11 cellular contexts compared by ENCODE assay signal in genomic region chr6:159062965-159063364, GRCh38. TPM values are rescaled to one million over a fixed set of nuclear protein-coding genes. Genes with fewer than 3 reads are reported as not detected.
DNase-seq lines count a peak whose midpoint lies in the region; ATAC-seq and TF ChIP-seq lines count a peak whose summit lies in the region.
"Had no signal": no experiment of that assay in that cellular context is flagged by ENCODE, and none has a peak within 500 bp of the region (broad histone marks: within the 10 kb centered on the region; RNA-seq: fewer than 3 reads in every experiment).

No MANE protein-coding gene starts in this region.

- H3K9me3 Mint-ChIP-seq in CD8-positive, alpha-beta T cell = no peaks in the 10 kb centered on the region
- no peaks in the 10 kb centered on the region for H3K9me3 Mint-ChIP-seq in activated B cell treated with CpG ODN at 0.5 μM for 24 hours
- H3K9me3 Mint-ChIP-seq in naive thymus-derived CD4-positive, alpha-beta T cell = peaks cover 0 to 3% (median 0%) of the 10 kb centered on the region in 11 donors

- no peaks in the 10 kb centered on the region for H3K27me3 ChIP-seq in CD8-positive, alpha-beta T cell (ENCODE audit: insufficient read depth, low read length)
- no peaks in the 10 kb centered on the region for H3K27me3 ChIP-seq in naive thymus-derived CD4-positive, alpha-beta T cell (ENCODE audit: control insufficient read depth in 2 of 2, insufficient read depth in 2 of 2, low read length in 2 of 2)

- CTCF ChIA-PET in CD8-positive, alpha-beta T cell (lab: Charles Lee) = interaction anchor here (0.9 to 4.6 kb wide), 14 partner anchors 10 to 71 kb away, joined by 3 to 59 read pairs (median 4); partner anchors contain the start of gene TAGAP
- CTCF ChIA-PET in activated B cell treated with CpG ODN at 0.5 μM for 24 hours (lab: Charles Lee) = interaction anchor here (0.8 to 2.7 kb wide), 9 partner anchors 9 to 72 kb away, joined by 3 to 11 read pairs (median 6); no protein-coding TSS in a partner anchor
- CTCF ChIA-PET in naive thymus-derived CD4-positive, alpha-beta T cell (lab: Charles Lee) = interaction anchor here (0.5 to 3.1 kb wide), 13 partner anchors 9 to 1580 kb away, joined by 3 to 21 read pairs (median 5); partner anchors contain the start of gene TAGAP

- POLR2A ChIA-PET in CD8-positive, alpha-beta T cell (lab: Charles Lee) = interaction anchor here (0.8 to 4.4 kb wide), 13 partner anchors 9 to 54 kb away, joined by 3 to 64 read pairs (median 9); partner anchors contain the start of gene TAGAP
- POLR2A ChIA-PET in activated B cell treated with CpG ODN at 0.5 μM for 24 hours (lab: Charles Lee) = interaction anchor here (0.6 to 6.5 kb wide), 18 partner anchors 9 to 72 kb away, joined by 3 to 89 read pairs (median 10); partner anchors contain the start of gene TAGAP
- POLR2A ChIA-PET in naive thymus-derived CD4-positive, alpha-beta T cell (lab: Charles Lee) = interaction anchor here (0.5 to 9.2 kb wide), 18 partner anchors 11 to 1189 kb away, joined by 3 to 148 read pairs (median 5); partner anchors contain the start of gene TAGAP

- peak overlapping the region; percentile 93 for H3K27ac Mint-ChIP-seq in CD8-positive, alpha-beta T cell
- H3K27ac Mint-ChIP-seq in activated B cell treated with CpG ODN at 0.5 μM for 24 hours = peak overlapping the region; percentile 95
- peak overlapping the region; percentile 96 to 99 (median 98) for H3K27ac Mint-ChIP-seq in naive thymus-derived CD4-positive, alpha-beta T cell

- H3K36me3 Mint-ChIP-seq in CD8-positive, alpha-beta T cell = no peaks in the 10 kb centered on the region
- no peaks in the 10 kb centered on the region for H3K36me3 Mint-ChIP-seq in activated B cell treated with CpG ODN at 0.5 μM for 24 hours (ENCODE audit: low read depth)
- H3K36me3 Mint-ChIP-seq in naive thymus-derived CD4-positive, alpha-beta T cell = peaks cover 0 to 17% (median 0%) of the 10 kb centered on the region in 5 donors

- H3K27ac ChIP-seq in CD8-positive, alpha-beta T cell (ENCODE audit: low read depth, low read length) = peak overlapping the region; percentile 87
- peak overlapping the region; percentile 79 for H3K27ac ChIP-seq in naive thymus-derived CD4-positive, alpha-beta T cell (ENCODE audit: low read depth, low read length)

- ATAC-seq in CD8-positive, alpha-beta T cell = peak; percentile 12
- ATAC-seq in HG02885 (IDR thresholded peaks at IDR 0.05; ENCODE audit: poor library complexity, unreplicated experiment) = peak; percentile 4
- peak; percentile 33 for ATAC-seq in activated B cell treated with CpG ODN at 0.5 μM for 24 hours (ENCODE audit: low read depth)
- ATAC-seq in naive thymus-derived CD4-positive, alpha-beta T cell = peak; percentile 28
- ATAC-seq in HG03565 (IDR thresholded peaks at IDR 0.05; ENCODE audit: unreplicated experiment) = no peak

- peak overlapping the region; percentile 68 for H3K4me3 Mint-ChIP-seq in CD8-positive, alpha-beta T cell
- H3K4me3 Mint-ChIP-seq in activated B cell treated with CpG ODN at 0.5 μM for 24 hours = peak overlapping the region; percentile 50
- H3K4me3 Mint-ChIP-seq in naive thymus-derived CD4-positive, alpha-beta T cell = peak overlapping the region; percentile 66 to 84 (median 74)

- peak overlapping the region; percentile 27 for H3K4me3 ChIP-seq in CD8-positive, alpha-beta T cell (ENCODE audit: low read depth, low read length)
- H3K4me3 ChIP-seq in naive thymus-derived CD4-positive, alpha-beta T cell (ENCODE audit: low read length) = peak overlapping the region; percentile 14

- no peaks in the 10 kb centered on the region for H3K9me3 ChIP-seq in CD8-positive, alpha-beta T cell (ENCODE audit: low read length)
- no peaks in the 10 kb centered on the region for H3K9me3 ChIP-seq in naive thymus-derived CD4-positive, alpha-beta T cell (ENCODE audit: control insufficient read depth in 2 of 3, low read length in 3 of 3)

- no peak for DNase-seq in CD8-positive, alpha-beta T cell
- DNase-seq in activated B cell treated with CpG ODN at 0.5 μM for 24 hours (no peak), NCI-H345 (lab: John Stamatoyannopoulos, UW) (no peak)
- DNase-seq in naive thymus-derived CD4-positive, alpha-beta T cell = no peak
- DNase-seq in activated CD4-positive, CD25-positive, alpha-beta regulatory T cell treated with anti-CD3 and anti-CD28 coated beads, Interleukin-2, amount 50 U/mL, for 72 hours = no peak
- DNase-seq: DMS53, NCI-H2081 had no signal

- H3K27me3 Mint-ChIP-seq in CD8-positive, alpha-beta T cell (ENCODE audit: low read depth) = no peaks in the 10 kb centered on the region
- H3K27me3 Mint-ChIP-seq in activated B cell treated with CpG ODN at 0.5 μM for 24 hours = no peaks in the 10 kb centered on the region
- no peaks in the 10 kb centered on the region for H3K27me3 Mint-ChIP-seq in naive thymus-derived CD4-positive, alpha-beta T cell

- intact Hi-C loops in CD8-positive, alpha-beta T cell (cut with DNase I, micrococcal nuclease) = loop anchor here (1.0 kb wide), 5 partner anchors 16 to 44 kb away; no protein-coding TSS in a partner anchor
- intact Hi-C loops in activated B cell treated with CpG ODN at 0.5 μM for 24 hours (cut with micrococcal nuclease) = loop anchor here (1.0 kb wide), 4 partner anchors 17 to 35 kb away; no protein-coding TSS in a partner anchor
- intact Hi-C loops in naive thymus-derived CD4-positive, alpha-beta T cell (cut with micrococcal nuclease) = loop anchor here (1.0 to 5.0 kb wide), 7 partner anchors 18 to 411 kb away; partner anchors contain the start of gene SYTL3 (in 1 of the 2)

- H3K4me1 ChIP-seq in CD8-positive, alpha-beta T cell (ENCODE audit: insufficient read depth, low read length) = peaks cover 53% of the 10 kb centered on the region
- H3K4me1 ChIP-seq in naive thymus-derived CD4-positive, alpha-beta T cell (ENCODE audit: control insufficient read depth in 2 of 2, insufficient read depth in 2 of 2, low read length in 2 of 2) = peaks cover 51 to 52% of the 10 kb centered on the region in 2 donors

- H3K36me3 ChIP-seq in CD8-positive, alpha-beta T cell (ENCODE audit: insufficient read depth, low read length) = no peaks in the 10 kb centered on the region
- no peaks in the 10 kb centered on the region for H3K36me3 ChIP-seq in naive thymus-derived CD4-positive, alpha-beta T cell (ENCODE audit: control insufficient read depth in 2 of 3, insufficient read depth in 3 of 3, low read length in 3 of 3)

- peaks cover 83% of the 10 kb centered on the region for H3K4me1 Mint-ChIP-seq in CD8-positive, alpha-beta T cell (ENCODE audit: low read depth)
- H3K4me1 Mint-ChIP-seq in activated B cell treated with CpG ODN at 0.5 μM for 24 hours = peaks cover 75% of the 10 kb centered on the region
- peaks cover 61 to 87% (median 82%) of the 10 kb centered on the region in 7 donors for H3K4me1 Mint-ChIP-seq in naive thymus-derived CD4-positive, alpha-beta T cell

- no peak for TF ChIP-seq CTCF in CD8-positive, alpha-beta T cell (IDR thresholded peaks at IDR 0.05)
- TF ChIP-seq CTCF in activated B cell treated with CpG ODN at 0.5 μM for 24 hours (IDR thresholded peaks at IDR 0.05) = no peak

RNA-seq across cellular contexts. Expression of gene TAGAP, which starts 18.2 kb away (rescaled TPM):
- total RNA-seq in CD8-positive, alpha-beta T cell = 100 to 1,000 TPM; 136 to 137 TPM
- total RNA-seq in activated B cell treated with CpG ODN at 0.5 μM for 24 hours = 129 TPM in 2 replicates
- total RNA-seq in naive thymus-derived CD4-positive, alpha-beta T cell = 100 to 1,000 TPM in 2 of 5 experiments, 10 to 100 TPM in 3; 53.5 to 222 (median 84.0) TPM
- polyA plus RNA-seq in naive thymus-derived CD4-positive, alpha-beta T cell = 100 to 1,000 TPM; 151 to 210 TPM
- total RNA-seq: RPMI7951 had no signal
- polyA plus RNA-seq: neural cell had no signal
